1 cellular context compared by ENCODE assay signal in genomic region chr17:5464717-5465507, GRCh38.
TF ChIP-seq lines count a peak whose summit lies in the region.

No MANE protein-coding gene starts in this region.

TF ChIP-seq in HepG2, 621 proteins besides CTCF, POLR2A, EP300 and RAD21 (continued from another document):
- TF ChIP-seq ZNF513 (CRISPR knock-in tag; conservative IDR thresholded peaks at IDR 0.05) = no peak
- TF ChIP-seq FOXM1 (CRISPR knock-in tag; IDR thresholded peaks at IDR 0.05) = no peak
- no peak for TF ChIP-seq PBX2 (CRISPR knock-in tag; IDR thresholded peaks at IDR 0.05)
- peak; percentile 74; the same call in 1 of the 2 replicates for TF ChIP-seq ZNF362 (CRISPR knock-in tag; IDR thresholded peaks at IDR 0.05; ENCODE audit: borderline replicate concordance)
- TF ChIP-seq TBX3 (IDR thresholded peaks at IDR 0.05; ENCODE audit: borderline replicate concordance) = no peak
- TF ChIP-seq SRY (CRISPR knock-in tag; IDR thresholded peaks at IDR 0.05) = no peak
- TF ChIP-seq SPEN (CRISPR knock-in tag; IDR thresholded peaks at IDR 0.05; ENCODE audit: low read depth) = no peak
- TF ChIP-seq ZNF740 (CRISPR knock-in tag; IDR thresholded peaks at IDR 0.05) = 0 out of 2 replicates have a peak, but pooled peaks have one; percentile 21
- no peak for TF ChIP-seq ZNF276 (CRISPR knock-in tag; IDR thresholded peaks at IDR 0.05; ENCODE audit: low read depth)
- TF ChIP-seq CERS6 (CRISPR knock-in tag; IDR thresholded peaks at IDR 0.05) = no peak
- TF ChIP-seq FOXP4 (CRISPR knock-in tag; IDR thresholded peaks at IDR 0.05) = no peak
- no peak for TF ChIP-seq ATAD3A (CRISPR knock-in tag; IDR thresholded peaks at IDR 0.05)
- TF ChIP-seq ZNF761 (CRISPR knock-in tag; conservative IDR thresholded peaks at IDR 0.05) = no peak
- no peak for TF ChIP-seq DRAP1 (CRISPR knock-in tag; IDR thresholded peaks at IDR 0.05)
- TF ChIP-seq ARID5B (CRISPR knock-in tag; IDR thresholded peaks at IDR 0.05) = no peak
- TF ChIP-seq HNRNPH1 (optimal IDR thresholded peaks at IDR 0.05; ENCODE audit: low read depth, low read length) = no peak
- TF ChIP-seq NFE2L1 (CRISPR knock-in tag; IDR thresholded peaks at IDR 0.05; ENCODE audit: borderline replicate concordance) = no peak
- TF ChIP-seq IRF9 (CRISPR knock-in tag; IDR thresholded peaks at IDR 0.05; ENCODE audit: borderline replicate concordance) = no peak
- no peak for TF ChIP-seq ZNF34 (CRISPR knock-in tag; IDR thresholded peaks at IDR 0.05; ENCODE audit: borderline replicate concordance)
- TF ChIP-seq HOXA3 (CRISPR knock-in tag; IDR thresholded peaks at IDR 0.05) = no peak
- no peak for TF ChIP-seq ZBTB33 (CRISPR knock-in tag; IDR thresholded peaks at IDR 0.05)
- TF ChIP-seq MTF1 (CRISPR knock-in tag; IDR thresholded peaks at IDR 0.05) = no peak
- no peak for TF ChIP-seq KLF6 (CRISPR knock-in tag; IDR thresholded peaks at IDR 0.05)
- TF ChIP-seq ETV6 (CRISPR knock-in tag; conservative IDR thresholded peaks at IDR 0.05) = no peak
- no peak for TF ChIP-seq ZNF382 (CRISPR knock-in tag; IDR thresholded peaks at IDR 0.05; ENCODE audit: borderline replicate concordance)
- TF ChIP-seq ZNF891 (CRISPR knock-in tag; IDR thresholded peaks at IDR 0.05) = no peak
- no peak for TF ChIP-seq ZNF83 (CRISPR knock-in tag; IDR thresholded peaks at IDR 0.05; ENCODE audit: borderline replicate concordance)
- TF ChIP-seq PHF21A (CRISPR knock-in tag; IDR thresholded peaks at IDR 0.05) = peak; percentile 73; the same call in 1 of the 2 replicates
- TF ChIP-seq HDAC2 (CRISPR knock-in tag; IDR thresholded peaks at IDR 0.05) = no peak
- TF ChIP-seq HINFP (CRISPR knock-in tag; IDR thresholded peaks at IDR 0.05; ENCODE audit: low read depth) = no peak
- no peak for TF ChIP-seq ZBTB42 (CRISPR knock-in tag; IDR thresholded peaks at IDR 0.05)
- 0 out of 2 replicates have a peak, but pooled peaks have one; percentile 13 for TF ChIP-seq ELF1 (CRISPR knock-in tag; IDR thresholded peaks at IDR 0.05)
- TF ChIP-seq MXD3 (CRISPR knock-in tag; IDR thresholded peaks at IDR 0.05) = no peak
- no peak for TF ChIP-seq KLF11 (CRISPR knock-in tag; IDR thresholded peaks at IDR 0.05)
- TF ChIP-seq HMG20A (CRISPR knock-in tag; IDR thresholded peaks at IDR 0.05; ENCODE audit: borderline replicate concordance) = no peak
- TF ChIP-seq ZNF772 (CRISPR knock-in tag; IDR thresholded peaks at IDR 0.05) = no peak
- TF ChIP-seq ZNF629 (CRISPR knock-in tag; conservative IDR thresholded peaks at IDR 0.05) = no peak
- TF ChIP-seq ZBTB46 (CRISPR knock-in tag; IDR thresholded peaks at IDR 0.05; ENCODE audit: borderline replicate concordance) = no peak
- TF ChIP-seq ZFY (CRISPR knock-in tag; IDR thresholded peaks at IDR 0.05) = peak; percentile 31
